18 cellular contexts compared by ENCODE assay signal in the genomic region with DNA sequence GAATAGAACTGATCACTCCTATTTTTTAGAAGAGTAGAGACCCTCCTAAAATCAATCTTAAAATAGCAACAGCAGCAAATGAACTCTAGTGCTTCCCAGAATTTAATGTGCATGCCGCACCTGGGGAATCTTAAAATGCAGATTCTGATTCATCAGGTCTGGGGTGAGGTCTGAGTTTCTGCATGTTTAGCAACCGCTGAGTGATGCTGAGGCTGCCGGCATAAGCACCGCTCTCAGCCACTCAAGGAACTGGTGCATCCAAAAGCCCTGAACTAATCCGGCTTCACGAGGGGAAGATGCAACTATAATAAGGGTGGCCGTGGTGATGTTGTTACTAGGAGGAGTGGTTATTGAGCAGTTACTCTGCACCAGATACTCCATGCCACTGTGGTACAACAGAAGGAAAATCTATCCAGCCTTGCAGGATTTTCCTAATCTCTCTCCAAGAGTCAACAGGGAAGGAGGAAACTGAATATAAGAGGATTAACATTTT. TPM values are rescaled to one million over a fixed set of nuclear protein-coding genes. Genes with fewer than 3 reads are reported as not detected.
DNase-seq lines count a peak whose midpoint lies in the region; TF ChIP-seq lines count a peak whose summit lies in the region.
"Had no signal": no experiment of that assay in that cellular context is flagged by ENCODE, and none has a peak within 500 bp of the region (broad histone marks: within the 10 kb centered on the region; RNA-seq: fewer than 3 reads in every experiment).

No MANE protein-coding gene starts in this region.

- H3K27ac ChIP-seq in mammary epithelial cell (ENCODE audit: insufficient read depth, low read depth, low read length), result peak overlapping the region; percentile 98
- H3K27ac ChIP-seq: A549; BLaER1 treated with 17β-estradiol and CSF1 and Interleukin-3, amounts not matched to agents 10 nM and 100 nM; Peyer's patch had no signal

- H3K36me3 ChIP-seq in mammary epithelial cell (ENCODE audit: insufficient read depth, low read length), result no peaks in the 10 kb centered on the region
- H3K36me3 ChIP-seq in HAP-1 (replicated peaks), result no peaks in the 10 kb centered on the region
- H3K36me3 ChIP-seq: BLaER1 treated with 17β-estradiol and CSF1 and Interleukin-3, amounts not matched to agents 10 nM and 100 nM; Peyer's patch had no signal

- no peaks in the 10 kb centered on the region for H3K27me3 ChIP-seq in mammary epithelial cell (ENCODE audit: insufficient read depth, low read length)
- no peaks in the 10 kb centered on the region for H3K27me3 ChIP-seq in HAP-1 (ENCODE audit: low read depth)
- H3K27me3 ChIP-seq: BLaER1 treated with 17β-estradiol and CSF1 and Interleukin-3, amounts not matched to agents 10 nM and 100 nM; Peyer's patch had no signal

- no peaks in the 10 kb centered on the region for H3K36me3 Mint-ChIP-seq in MCF 10A (ENCODE audit: insufficient read depth, unreplicated experiment)
- H3K36me3 Mint-ChIP-seq in brain, result peaks cover 42% of the 10 kb centered on the region
- H3K36me3 Mint-ChIP-seq in mesothelial cell of epicardium, result peaks cover 12% of the 10 kb centered on the region
- H3K36me3 Mint-ChIP-seq in type B pancreatic cell, result peaks cover 14% of the 10 kb centered on the region
- no peaks in the 10 kb centered on the region for H3K36me3 Mint-ChIP-seq in immature natural killer cell

- TF ChIP-seq POLR2A in lower leg skin (IDR thresholded peaks at IDR 0.05), result no peak

- CTCF ChIA-PET in mammary epithelial cell (lab: Charles Lee; ENCODE audit: low non-redundant PET), result no interaction called here
- CTCF ChIA-PET in MCF 10A (lab: Yijun Ruan, JAX), result no interaction called here

- peaks cover 52% of the 10 kb centered on the region for H3K79me2 ChIP-seq in mammary epithelial cell (ENCODE audit: insufficient read depth, low read length)

- H3K27me3 Mint-ChIP-seq in MCF 10A (ENCODE audit: insufficient read depth, unreplicated experiment) (peaks cover 3% of the 10 kb centered on the region), brain (no peaks in the 10 kb centered on the region), mesothelial cell of epicardium (ENCODE audit: low read depth) (no peaks in the 10 kb centered on the region), type B pancreatic cell (no peaks in the 10 kb centered on the region), immature natural killer cell (ENCODE audit: low read depth in 3 of 3) (peaks cover 0 to 3% (median 1%) of the 10 kb centered on the region in 3 donors)

- H4K20me1 ChIP-seq in mammary epithelial cell (ENCODE audit: insufficient read depth, low read length), result no peaks in the 10 kb centered on the region

- H3K9me3 ChIP-seq in mammary epithelial cell (replicated peaks; ENCODE audit: insufficient read depth, low read length) (no peaks in the 10 kb centered on the region), HAP-1 (no peaks in the 10 kb centered on the region)
- H3K9me3 ChIP-seq: A549, Peyer's patch, SK-N-SH had no signal

- TF ChIP-seq CTCF in mammary epithelial cell (conservative IDR thresholded peaks at IDR 0.05 in 1 of 2, IDR thresholded peaks at IDR 0.05 in 1 of 2; ENCODE audit: extremely low read depth in 1 of 2, insufficient read depth in 1 of 2, low read depth in 1 of 2, low read length in 2 of 2) (no peak), MCF 10A (IDR thresholded peaks at IDR 0.05; ENCODE audit: unreplicated experiment) (no peak), brain (conservative IDR thresholded peaks at IDR 0.05) (no peak), mesothelial cell of epicardium (IDR thresholded peaks at IDR 0.05; ENCODE audit: unreplicated experiment) (no peak), type B pancreatic cell (conservative IDR thresholded peaks at IDR 0.05) (no peak), lower leg skin (IDR thresholded peaks at IDR 0.05) (no peak)

- H3K27ac Mint-ChIP-seq in MCF 10A (ENCODE audit: low read depth, unreplicated experiment), result no peak overlapping the region
- H3K27ac Mint-ChIP-seq in brain, result peak overlapping the region in 4 of 5 experiments; percentile 22 to 91 (median 77)
- H3K27ac Mint-ChIP-seq in mesothelial cell of epicardium, result peak overlapping the region; percentile 95
- peak overlapping the region; percentile 17 for H3K27ac Mint-ChIP-seq in type B pancreatic cell
- H3K27ac Mint-ChIP-seq in immature natural killer cell, result no peak overlapping the region
- H3K27ac Mint-ChIP-seq: HFFc6 had no signal

- POLR2A ChIA-PET in MCF 10A (lab: Yijun Ruan, JAX), result no interaction called here

- dilution Hi-C loops in mammary epithelial cell (cut with HindIII; ENCODE audit: low sequenced_read_pairs), result no loop called here

- H3K4me3 ChIP-seq in mammary epithelial cell (replicated peaks in 1 of 3; ENCODE audit: insufficient read depth in 1 of 3, low read depth in 2 of 3, low read length in 3 of 3) (no peak overlapping the region), lower leg skin (ENCODE audit: low read depth, poor library complexity, severe bottlenecking) (no peak overlapping the region), HAP-1 (no peak overlapping the region)
- H3K4me3 ChIP-seq: A549; BLaER1 treated with 17β-estradiol and CSF1 and Interleukin-3, amounts not matched to agents 10 nM and 100 nM; Peyer's patch had no signal

- peak overlapping the region; percentile 67 for H2AFZ ChIP-seq in mammary epithelial cell (ENCODE audit: low read depth, low read length)

- H3K4me1 ChIP-seq in mammary epithelial cell (ENCODE audit: insufficient read depth, low read length) (peaks cover 66% of the 10 kb centered on the region), HAP-1 (no peaks in the 10 kb centered on the region)
- H3K4me1 ChIP-seq: A549, Peyer's patch had no signal

- WGBS in mammary epithelial cell (ENCODE audit: low coverage, missing lambda C conversion rate), result 64% methylated on average over 7 of the region's 7 CpGs
- WGBS in lower leg skin, 2 donors, result 69 to 86% methylated on average over 7 of the region's 7 CpGs

- peak; percentile 44 for DNase-seq in mammary epithelial cell
- no peak for DNase-seq in MCF 10A (ENCODE audit: unreplicated experiment)
- DNase-seq in mesothelial cell of epicardium (ENCODE audit: low spot score in 2 of 2, unreplicated experiment in 2 of 2), result no peak
- no peak for DNase-seq in type B pancreatic cell (ENCODE audit: extremely low spot score, unreplicated experiment)
- no peak for DNase-seq in lower leg skin (ENCODE audit: low spot score in 2 of 2)
- no peak for DNase-seq in immature natural killer cell
- no peak for DNase-seq in HAP-1 (ENCODE audit: low spot score in 2 of 2)
- DNase-seq: EL, HFFc6, KBM-7, NCI-H1694, NCI-H446, Peyer's patch, SHP77, SK-N-SH had no signal

- H3K4me3 Mint-ChIP-seq in MCF 10A (ENCODE audit: unreplicated experiment), result no peak overlapping the region
- H3K4me3 Mint-ChIP-seq in brain, result peak overlapping the region in 1 of 5 experiments; percentile 24
- no peak overlapping the region for H3K4me3 Mint-ChIP-seq in mesothelial cell of epicardium
- H3K4me3 Mint-ChIP-seq in type B pancreatic cell, result no peak overlapping the region
- no peak overlapping the region for H3K4me3 Mint-ChIP-seq in immature natural killer cell
- H3K4me3 Mint-ChIP-seq: HFFc6 had no signal

- peak overlapping the region; percentile 47 for H3K4me2 ChIP-seq in mammary epithelial cell (ENCODE audit: insufficient read depth, low read depth, low read length)
- H3K4me2 ChIP-seq: A549, SK-N-SH had no signal

- H3K4me1 Mint-ChIP-seq in MCF 10A (ENCODE audit: insufficient read depth, unreplicated experiment) (peaks cover 6% of the 10 kb centered on the region), brain (peaks cover 53% of the 10 kb centered on the region), mesothelial cell of epicardium (peaks cover 46% of the 10 kb centered on the region), type B pancreatic cell (ENCODE audit: unreplicated experiment) (peaks cover 35% of the 10 kb centered on the region), immature natural killer cell (no peaks in the 10 kb centered on the region)

- in situ Hi-C loops in mammary epithelial cell (cut with MboI; ENCODE audit: low sequenced_read_pairs in 2 of 2) (no loop called here), HAP-1 (cut with MboI; ENCODE audit: low sequenced_read_pairs) (no loop called here)

- intact Hi-C loops in mammary epithelial cell (cut with micrococcal nuclease), result no loop called here
- intact Hi-C loops in MCF 10A (cut with micrococcal nuclease), result no loop called here
- intact Hi-C loops in lower leg skin (cut with DNase I; ENCODE audit: low total_unique reads), result no loop called here

- H3K9me3 Mint-ChIP-seq in MCF 10A (ENCODE audit: unreplicated experiment), result peaks cover 1% of the 10 kb centered on the region
- H3K9me3 Mint-ChIP-seq in brain, result peaks cover under 1 to 28% (median 12%) of the 10 kb centered on the region in 5 experiments
- H3K9me3 Mint-ChIP-seq in mesothelial cell of epicardium, result peaks cover 18% of the 10 kb centered on the region
- H3K9me3 Mint-ChIP-seq in type B pancreatic cell, result peaks cover 10% of the 10 kb centered on the region
- H3K9me3 Mint-ChIP-seq in immature natural killer cell, result no peaks in the 10 kb centered on the region

- BruUV-seq in mammary epithelial cell (replicated peaks; lab: Mats Ljungman, UMichigan), result no TSS peak
- no TSS peak for BruUV-seq in MCF 10A (replicated peaks; lab: Mats Ljungman, UMichigan)

- peak overlapping the region; percentile 65 for H3K9ac ChIP-seq in mammary epithelial cell (ENCODE audit: insufficient read depth, low read length)
- H3K9ac ChIP-seq: BLaER1 treated with 17β-estradiol and CSF1 and Interleukin-3, amounts not matched to agents 10 nM and 100 nM; SK-N-SH had no signal

RNA-seq across cellular contexts. Expression of a gene that starts 19.7 kb away (rescaled TPM):
- 10 to 100 TPM; 31.5 to 64.2 TPM for total RNA-seq in mammary epithelial cell
- polyA plus RNA-seq in mammary epithelial cell, result 6.3 TPM
- polyA minus RNA-seq in mammary epithelial cell, result 15.6 TPM
- not detected in 2 replicates for total RNA-seq in MCF 10A (2022)
- 11.0 TPM for polyA plus RNA-seq in brain (ENCODE audit: insufficient read depth, low read depth, low replicate concordance)
- 29.7 to 33.2 TPM (median 31.8 TPM) in 3 replicates for total RNA-seq in mesothelial cell of epicardium
- total RNA-seq in type B pancreatic cell (ENCODE audit: low replicate concordance), result 4.6 and 47.3 TPM in 2 replicates
- total RNA-seq in lower leg skin, result 1 to 10 TPM; 1.5 to 4.4 (median 1.6) TPM
- polyA plus RNA-seq in immature natural killer cell, result not detected

Comparison
In these comparisons a context has a peak if more than half of its experiments do, and no peak if none do; other contexts are left out.
1. H3K27ac Mint-ChIP-seq: peak in brain (4 of 5), mesothelial cell of epicardium (single experiment) and type B pancreatic cell (single experiment); none in MCF 10A (single experiment) and immature natural killer cell (0 of 6).